13 cellular contexts compared by ENCODE assay signal in genomic region chr10:14349081-14349480, GRCh38.
"Had no signal": no experiment of that assay in that cellular context is flagged by ENCODE, and none has a peak within 500 bp of the region (broad histone marks: within the 10 kb centered on the region; RNA-seq: fewer than 3 reads in every experiment).

No MANE protein-coding gene starts in this region.

- ATAC-seq: activated CD4-positive, CD25-positive, alpha-beta regulatory T cell treated with anti-CD3 and anti-CD28 coated beads, Interleukin-2, amount 50 U/mL, for 24 hours; esophagus mucosa; left lobe of liver; stimulated activated naive CD8-positive, alpha-beta T cell treated with anti-CD3 and anti-CD28 coated beads, Interleukin-15, Interleukin-2, amounts not matched to agents 100 U/mL and 50 U/mL, for 24 hours had no signal

- H3K36me3 Mint-ChIP-seq: activated naive CD4-positive, alpha-beta T cell treated with anti-CD3 and anti-CD28 coated beads, Interleukin-2, amount 50 U/mL, for 24 hours had no signal

- DNase-seq: activated effector memory CD4-positive, alpha-beta T cell treated with Interleukin-2 at 50 U/mL for 16 hours; activated T-cell treated with anti-CD3 and anti-CD28 coated beads, Interleukin-2, amount 50 U/mL, for 1 hour; amniotic stem cell; mesenchymal stem cell; retina; stimulated activated CD4-positive, alpha-beta T cell treated with anti-CD3 and anti-CD28 coated beads, Interleukin-4, amount 100 ng/mL, for 1 hour; stimulated activated CD8-positive, alpha-beta memory T cell treated with anti-CD3 and anti-CD28 coated beads, Interleukin-4, amount 100 ng/mL, for 48 hours; stimulated activated naive CD8-positive, alpha-beta T cell treated with anti-CD3 and anti-CD28 coated beads, Interleukin-15, Interleukin-2, amounts not matched to agents 100 U/mL and 50 U/mL, for 24 hours had no signal

- H3K9me3 Mint-ChIP-seq: activated naive CD4-positive, alpha-beta T cell treated with anti-CD3 and anti-CD28 coated beads, Interleukin-2, amount 50 U/mL, for 24 hours; nephron had no signal

- H3K27ac Mint-ChIP-seq: activated naive CD4-positive, alpha-beta T cell treated with anti-CD3 and anti-CD28 coated beads, Interleukin-2, amount 50 U/mL, for 24 hours; nephron had no signal

- H3K4me3 Mint-ChIP-seq: activated naive CD4-positive, alpha-beta T cell treated with anti-CD3 and anti-CD28 coated beads, Interleukin-2, amount 50 U/mL, for 24 hours; nephron had no signal

- H3K4me1 Mint-ChIP-seq: nephron had no signal
